ENCODE assay signal across 22 cellular contexts in the genomic region with DNA sequence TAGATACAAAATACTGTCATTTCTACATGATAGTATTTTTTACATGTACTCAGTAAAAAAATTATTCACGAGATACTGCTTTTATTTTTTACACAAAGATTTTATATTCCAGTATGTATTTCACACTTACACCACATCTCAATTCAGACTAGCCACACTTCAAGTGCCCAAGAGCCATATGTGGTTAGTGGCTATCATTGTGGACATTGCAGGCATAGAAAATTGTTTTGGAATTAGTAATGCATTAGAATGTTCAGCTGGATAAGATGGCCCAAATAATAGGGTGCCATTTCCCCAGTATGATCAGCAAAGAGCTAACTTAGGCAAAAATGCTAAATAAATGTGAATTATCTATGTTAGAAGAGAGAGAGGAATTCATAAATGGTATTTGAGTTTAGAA.
"Had no signal": no experiment of that assay in that cellular context is flagged by ENCODE, and none has a peak within 500 bp of the region (broad histone marks: within the 10 kb centered on the region; RNA-seq: fewer than 3 reads in every experiment).

No MANE protein-coding gene starts in this region.

- H3K36me3 Mint-ChIP-seq: activated naive CD4-positive, alpha-beta T cell treated with anti-CD3 and anti-CD28 coated beads, Interleukin-2, amount 10 ng/mL, durations not matched to agents 7 days and 5 days; activated naive CD8-positive, alpha-beta T cell treated with anti-CD3 and anti-CD28 coated beads for 36 hours; brain; T-cell had no signal

- DNase-seq: activated CD4-positive, alpha-beta T cell treated with anti-CD3 and anti-CD28 coated beads for 36 hours; activated CD8-positive, alpha-beta memory T cell treated with anti-CD3 and anti-CD28 coated beads, Interleukin-2, amount 50 U/mL, for 4 hours; activated CD8-positive, alpha-beta T cell treated with anti-CD3 and anti-CD28 coated beads for 36 hours; activated gamma-delta T cell treated with Interleukin-2 at 50 U/mL for 16 hours; activated naive CD4-positive, alpha-beta T cell treated with anti-CD3 and anti-CD28 coated beads, Interleukin-2, amount 10 ng/mL, durations not matched to agents 7 days and 5 days; activated naive CD8-positive, alpha-beta T cell treated with anti-CD3 and anti-CD28 coated beads for 36 hours; activated T-cell treated with anti-CD3 and anti-CD28 coated beads, Interleukin-2, amount 50 U/mL, for 72 hours; MM.1S; NCI-H1105; NCI-H1436; NCI-H1694 treated with DMSO at 0.1 percent for 48 hours; NCI-H2029 treated with DMSO at 0.1 percent for 48 hours; NCI-H446 treated with DMSO at 0.1 percent for 48 hours; NCI-H526; NCI-H774; RPMI8226; SHP77; T-cell; WERI-Rb-1 had no signal

- H3K4me1 Mint-ChIP-seq: activated CD4-positive, alpha-beta T cell treated with anti-CD3 and anti-CD28 coated beads for 36 hours; activated naive CD4-positive, alpha-beta T cell treated with anti-CD3 and anti-CD28 coated beads, Interleukin-2, amount 10 ng/mL, durations not matched to agents 7 days and 5 days; activated naive CD8-positive, alpha-beta T cell treated with anti-CD3 and anti-CD28 coated beads for 36 hours; central memory CD8-positive, alpha-beta T cell; T-cell had no signal

- H3K4me3 Mint-ChIP-seq: activated CD4-positive, alpha-beta T cell treated with anti-CD3 and anti-CD28 coated beads for 36 hours; activated CD8-positive, alpha-beta T cell treated with anti-CD3 and anti-CD28 coated beads for 36 hours; activated naive CD4-positive, alpha-beta T cell treated with anti-CD3 and anti-CD28 coated beads, Interleukin-2, amount 10 ng/mL, durations not matched to agents 7 days and 5 days; activated naive CD8-positive, alpha-beta T cell treated with anti-CD3 and anti-CD28 coated beads for 36 hours; activated T-cell treated with anti-CD3 and anti-CD28 coated beads, Interleukin-2, amount 50 U/mL, for 72 hours; brain; central memory CD8-positive, alpha-beta T cell; T-cell had no signal

- H3K36me3 ChIP-seq: WERI-Rb-1 had no signal

- ATAC-seq: activated CD4-positive, alpha-beta T cell treated with anti-CD3 and anti-CD28 coated beads for 36 hours; activated CD8-positive, alpha-beta T cell treated with anti-CD3 and anti-CD28 coated beads for 36 hours; activated T-cell treated with anti-CD3 and anti-CD28 coated beads, Interleukin-2, amount 50 U/mL, for 72 hours; T-cell had no signal

- H3K27ac ChIP-seq: WERI-Rb-1 had no signal

- H3K27me3 Mint-ChIP-seq: activated naive CD4-positive, alpha-beta T cell treated with anti-CD3 and anti-CD28 coated beads, Interleukin-2, amount 10 ng/mL, durations not matched to agents 7 days and 5 days; activated naive CD8-positive, alpha-beta T cell treated with anti-CD3 and anti-CD28 coated beads for 36 hours had no signal

- H3K27ac Mint-ChIP-seq: activated CD4-positive, alpha-beta T cell treated with anti-CD3 and anti-CD28 coated beads for 36 hours; activated CD8-positive, alpha-beta T cell treated with anti-CD3 and anti-CD28 coated beads for 36 hours; activated naive CD4-positive, alpha-beta T cell treated with anti-CD3 and anti-CD28 coated beads, Interleukin-2, amount 10 ng/mL, durations not matched to agents 7 days and 5 days; activated naive CD8-positive, alpha-beta T cell treated with anti-CD3 and anti-CD28 coated beads for 36 hours; activated T-cell treated with anti-CD3 and anti-CD28 coated beads, Interleukin-2, amount 50 U/mL, for 72 hours; activated T-helper 2 cell treated with anti-CD3 and anti-CD28 coated beads, Interferon-gamma antibody, Interleukin-2, Interleukin-4, amounts not matched to agents 10 μg/mL and 5 μg/mL and 100 μg/mL, durations not matched to agents 14 hours and 24 hours and 36 hours; T-cell had no signal
